In genomic region chr1:159914252-159915018, GRCh38 we compare ENCODE assay signal across 13 cellular contexts. TPM values are rescaled to one million over a fixed set of nuclear protein-coding genes. Genes with fewer than 3 reads are reported as not detected.
DNase-seq lines count a peak whose midpoint lies in the region; ATAC-seq and TF ChIP-seq lines count a peak whose summit lies in the region.
"Had no signal": no experiment of that assay in that cellular context is flagged by ENCODE, and none has a peak within 500 bp of the region (broad histone marks: within the 10 kb centered on the region; RNA-seq: fewer than 3 reads in every experiment).

No MANE protein-coding gene starts in this region.

- no peaks in the 10 kb centered on the region for H3K9me2 ChIP-seq in OCI-LY7 (ENCODE audit: insufficient read depth, low read length)

- H3K4me1 Mint-ChIP-seq in CD4-positive, alpha-beta T cell (ENCODE audit: low read depth), result peaks cover 80% of the 10 kb centered on the region
- peaks cover 81% of the 10 kb centered on the region for H3K4me1 Mint-ChIP-seq in central memory CD8-positive, alpha-beta T cell
- peaks cover 49 to 88% (median 74%) of the 10 kb centered on the region in 4 donors for H3K4me1 Mint-ChIP-seq in naive thymus-derived CD8-positive, alpha-beta T cell
- peaks cover 34% of the 10 kb centered on the region for H3K4me1 Mint-ChIP-seq in CD14-positive monocyte

- H4K20me1 ChIP-seq in IMR-90 (ENCODE audit: insufficient read depth, low read length) (peaks cover 38% of the 10 kb centered on the region), OCI-LY7 (ENCODE audit: insufficient read depth, low read length) (no peaks in the 10 kb centered on the region)

- POLR2A ChIA-PET in CD4-positive, alpha-beta T cell (lab: Charles Lee), result no interaction called here
- POLR2A ChIA-PET in IMR-90 (lab: Charles Lee; ENCODE audit: unreplicated experiment) (interaction anchor here (0.6 kb wide), 1 partner anchor 247 kb away, joined by 3 read pairs; no protein-coding TSS in a partner anchor), OCI-LY7 (lab: Charles Lee) (interaction anchor here (0.6 kb wide), 1 partner anchor 98 kb away, joined by 3 read pairs; no protein-coding TSS in a partner anchor)
- POLR2A ChIA-PET in naive thymus-derived CD8-positive, alpha-beta T cell (lab: Charles Lee), result interaction anchor here (0.7 kb wide), 1 partner anchor 84 kb away, joined by 5 read pairs; no protein-coding TSS in a partner anchor

- dilution Hi-C loops in IMR-90 (cut with HindIII; ENCODE audit: low sequenced_read_pairs, unreplicated experiment), result no loop called here

- H2AK9ac ChIP-seq in IMR-90 (replicated peaks; ENCODE audit: low read depth, low read length, poor library complexity), result peak overlapping the region; percentile 10

- 46% methylated on average over 6 of the region's 10 CpGs; no CpG with 5 or more reads in 1 of the 2 experiments for WGBS in IMR-90 (ENCODE audit: extremely low coverage in 2 of 2, insufficient read length in 1 of 2), 2 experiments

- H3K4me2 ChIP-seq in IMR-90 (ENCODE audit: low read depth, low read length) (no peak overlapping the region), OCI-LY7 (ENCODE audit: low read length) (no peak overlapping the region)

- intact Hi-C loops in CD4-positive, alpha-beta T cell (cut with DNase I, micrococcal nuclease), result no loop called here
- intact Hi-C loops in IMR-90 (cut with micrococcal nuclease) (no loop called here), CD14-positive monocyte (cut with micrococcal nuclease) (no loop called here), OCI-LY7 (cut with micrococcal nuclease; ENCODE audit: unreplicated experiment) (no loop called here)

- peak overlapping the region; percentile 89 for H3K27ac Mint-ChIP-seq in CD4-positive, alpha-beta T cell
- peak overlapping the region; percentile 96 for H3K27ac Mint-ChIP-seq in central memory CD8-positive, alpha-beta T cell (ENCODE audit: low read depth)
- H3K27ac Mint-ChIP-seq in naive thymus-derived CD8-positive, alpha-beta T cell, result peak overlapping the region in 8 of 10 donors; percentile 67 to 99 (median 82)
- peak overlapping the region in 3 of 7 donors; percentile 2 to 79 (median 59) for H3K27ac Mint-ChIP-seq in CD14-positive monocyte

- no peak overlapping the region for H3K4me3 Mint-ChIP-seq in CD4-positive, alpha-beta T cell
- no peak overlapping the region for H3K4me3 Mint-ChIP-seq in central memory CD8-positive, alpha-beta T cell
- H3K4me3 Mint-ChIP-seq in naive thymus-derived CD8-positive, alpha-beta T cell, result peak overlapping the region in 2 of 10 donors; percentile 3 to 30
- H3K4me3 Mint-ChIP-seq in CD14-positive monocyte, result no peak overlapping the region

- no peak overlapping the region; the same call in 1 of the 2 replicates for H2BK20ac ChIP-seq in IMR-90 (ENCODE audit: low read depth, low read length)

- no peak overlapping the region for H3K4ac ChIP-seq in IMR-90 (ENCODE audit: low read depth, low read length)

- no peak overlapping the region for H4K8ac ChIP-seq in IMR-90 (ENCODE audit: low read depth in 2 of 2, low read length in 2 of 2)

- H2AK5ac ChIP-seq in IMR-90 (ENCODE audit: low read depth, low read length), result no peak overlapping the region; the same call in 1 of the 2 replicates

- no peak for TF ChIP-seq RAD21 in IMR-90 (IDR thresholded peaks at IDR 0.05; ENCODE audit: low read length)

- H4K91ac ChIP-seq in IMR-90 (ENCODE audit: insufficient read depth, low read depth, low read length), result no peak overlapping the region

- no peak overlapping the region for H3K56ac ChIP-seq in IMR-90 (ENCODE audit: extremely low read depth, insufficient read depth, low read length)

- no peak overlapping the region for H3K23ac ChIP-seq in IMR-90 (ENCODE audit: low read depth, low read length)

- H3K36me3 ChIP-seq in IMR-90 (ENCODE audit: control insufficient read depth, insufficient read depth, low read length) (peaks cover 22% of the 10 kb centered on the region), OCI-LY7 (ENCODE audit: insufficient read depth, low read length) (peaks cover 32% of the 10 kb centered on the region)
- H3K36me3 ChIP-seq: cardiac muscle cell had no signal

- no peak for ATAC-seq in CD4-positive, alpha-beta T cell (ENCODE audit: poor library complexity)
- no peak for ATAC-seq in IMR-90 (ENCODE audit: low read depth)
- ATAC-seq in central memory CD8-positive, alpha-beta T cell (replicated peaks; ENCODE audit: extremely low read depth, poor library complexity, severe bottlenecking), result no peak
- no peak for ATAC-seq in naive thymus-derived CD8-positive, alpha-beta T cell
- ATAC-seq: left ventricle myocardium superior had no signal

- H2AFZ ChIP-seq in IMR-90 (replicated peaks; ENCODE audit: low read length, poor library complexity) (no peak overlapping the region), OCI-LY7 (ENCODE audit: low read length) (no peak overlapping the region)

- CTCF ChIA-PET in CD4-positive, alpha-beta T cell (lab: Charles Lee), result interaction anchor here (1.4 kb wide), 1 partner anchor 7 kb away, joined by 4 read pairs; no protein-coding TSS in a partner anchor
- CTCF ChIA-PET in IMR-90 (lab: Yijun Ruan, JAX) (interaction anchor here (0.6 to 1.0 kb wide), 3 partner anchors 116 to 793 kb away, joined by 3 to 6 read pairs (median 4); no protein-coding TSS in a partner anchor), OCI-LY7 (lab: Charles Lee; ENCODE audit: unreplicated experiment) (no interaction called here)

- 0 out of 2 replicates have a peak overlapping the region, but pooled peaks have one; percentile 16 for H3K14ac ChIP-seq in IMR-90 (replicated peaks; ENCODE audit: low read depth, low read length)

- BruUV-seq in IMR-90 (replicated peaks; lab: Mats Ljungman, UMichigan), result no TSS peak
- BruUV-seq in OCI-LY7 (replicated peaks; lab: Mats Ljungman, UMichigan), result no TSS peak

- H2BK15ac ChIP-seq in IMR-90 (ENCODE audit: low read depth, low read length), result no peak overlapping the region

- H2BK5ac ChIP-seq in IMR-90 (ENCODE audit: low read depth, low read length, poor library complexity, severe bottlenecking), result no peak overlapping the region

- H3K36me3 Mint-ChIP-seq in CD4-positive, alpha-beta T cell (ENCODE audit: low read depth), result peaks cover 40% of the 10 kb centered on the region
- H3K36me3 Mint-ChIP-seq in central memory CD8-positive, alpha-beta T cell (ENCODE audit: insufficient read depth), result peaks cover 38% of the 10 kb centered on the region
- H3K36me3 Mint-ChIP-seq in naive thymus-derived CD8-positive, alpha-beta T cell, result peaks cover 0 to 38% (median 9%) of the 10 kb centered on the region in 3 donors
- H3K36me3 Mint-ChIP-seq in CD14-positive monocyte, result peaks cover 56 to 64% of the 10 kb centered on the region in 2 donors

- in situ Hi-C loops in IMR-90 (cut with MboI; ENCODE audit: low sequenced_read_pairs), result no loop called here

- no peak overlapping the region for H2BK120ac ChIP-seq in IMR-90 (ENCODE audit: low read depth, low read length)

- no peak overlapping the region for H3K18ac ChIP-seq in IMR-90 (ENCODE audit: low read depth, low read length)

- H3K4me3 ChIP-seq in IMR-90 (ENCODE audit: insufficient read depth, low read depth, low read length), result no peak overlapping the region
- H3K4me3 ChIP-seq in OCI-LY7 (ENCODE audit: low read depth, low read length, poor library complexity, severe bottlenecking), result no peak overlapping the region
- H3K4me3 ChIP-seq: cardiac muscle cell had no signal

- no peaks in the 10 kb centered on the region for H3K9me3 Mint-ChIP-seq in CD4-positive, alpha-beta T cell
- no peaks in the 10 kb centered on the region for H3K9me3 Mint-ChIP-seq in central memory CD8-positive, alpha-beta T cell
- no peaks in the 10 kb centered on the region for H3K9me3 Mint-ChIP-seq in naive thymus-derived CD8-positive, alpha-beta T cell
- H3K9me3 Mint-ChIP-seq in CD14-positive monocyte, result no peaks in the 10 kb centered on the region

- no peaks in the 10 kb centered on the region for H3K27me3 ChIP-seq in CD4-positive, alpha-beta T cell (ENCODE audit: control insufficient read depth, insufficient read depth, low read length)
- no peaks in the 10 kb centered on the region for H3K27me3 ChIP-seq in IMR-90 (ENCODE audit: control insufficient read depth, insufficient read depth, low read length)
- H3K27me3 ChIP-seq: cardiac muscle cell had no signal

- H3K4me1 ChIP-seq in IMR-90 (ENCODE audit: control insufficient read depth, insufficient read depth, low read length), result peaks cover 43% of the 10 kb centered on the region
- peaks cover 21% of the 10 kb centered on the region for H3K4me1 ChIP-seq in OCI-LY7 (ENCODE audit: insufficient read depth, low read length, poor library complexity, severe bottlenecking)

- no peak overlapping the region for H4K5ac ChIP-seq in IMR-90 (ENCODE audit: low read depth, low read length)

- no peak for TF ChIP-seq CTCF in CD4-positive, alpha-beta T cell (IDR thresholded peaks at IDR 0.05)
- TF ChIP-seq CTCF in IMR-90 (conservative IDR thresholded peaks at IDR 0.05; ENCODE audit: low read depth, low read length) (no peak), CD14-positive monocyte (IDR thresholded peaks at IDR 0.05) (no peak), OCI-LY7 (conservative IDR thresholded peaks at IDR 0.05; ENCODE audit: low read length) (no peak)

- no peak for TF ChIP-seq POLR2A in IMR-90 (IDR thresholded peaks at IDR 0.05; ENCODE audit: low read depth, low read length)

- DNase-seq in CD4-positive, alpha-beta T cell, result no peak
- DNase-seq in IMR-90 (no peak), CD14-positive monocyte (ENCODE audit: low spot score) (no peak), OCI-LY7 (ENCODE audit: low spot score) (no peak), NCI-H82 (lab: John Stamatoyannopoulos, UW) (no peak)
- DNase-seq in central memory CD8-positive, alpha-beta T cell (ENCODE audit: low spot score in 2 of 2), result no peak
- DNase-seq in naive thymus-derived CD8-positive, alpha-beta T cell, result no peak
- no peak for DNase-seq in effector CD8-positive, alpha-beta T cell (lab: John Stamatoyannopoulos, UW)
- DNase-seq: left ventricle myocardium superior, retina had no signal

- H3K9me1 ChIP-seq in IMR-90 (ENCODE audit: insufficient read depth, low read length), result peaks cover 46% of the 10 kb centered on the region

- no peaks in the 10 kb centered on the region for H3K79me2 ChIP-seq in OCI-LY7 (ENCODE audit: insufficient read depth, low read depth, low read length)

- H3K27ac ChIP-seq in CD4-positive, alpha-beta T cell (ENCODE audit: low read depth, low read length), result no peak overlapping the region
- H3K27ac ChIP-seq in IMR-90 (ENCODE audit: insufficient read depth, low read length), result no peak overlapping the region
- H3K27ac ChIP-seq in OCI-LY7 (ENCODE audit: low read depth, low read length, poor library complexity, severe bottlenecking), result no peak overlapping the region
- H3K27ac ChIP-seq: C4-2B, cardiac muscle cell had no signal

- no peaks in the 10 kb centered on the region for H3K27me3 Mint-ChIP-seq in CD4-positive, alpha-beta T cell
- no peaks in the 10 kb centered on the region for H3K27me3 Mint-ChIP-seq in central memory CD8-positive, alpha-beta T cell
- no peaks in the 10 kb centered on the region for H3K27me3 Mint-ChIP-seq in naive thymus-derived CD8-positive, alpha-beta T cell
- H3K27me3 Mint-ChIP-seq in CD14-positive monocyte (ENCODE audit: low read depth in 3 of 3), result peaks cover 1 to 5% (median 1%) of the 10 kb centered on the region in 3 donors

- peaks cover 4 to 61% of the 10 kb centered on the region in 2 experiments for H3K79me1 ChIP-seq in IMR-90 (ENCODE audit: low read depth in 1 of 2, low read length in 2 of 2)

- H3K9ac ChIP-seq in IMR-90 (ENCODE audit: low read depth, low read length), result no peak overlapping the region

- H3K9me3 ChIP-seq in CD4-positive, alpha-beta T cell (ENCODE audit: control insufficient read depth, low read length), result no peaks in the 10 kb centered on the region
- H3K9me3 ChIP-seq in IMR-90 (ENCODE audit: control insufficient read depth, insufficient read depth, low read length), result no peaks in the 10 kb centered on the region
- no peaks in the 10 kb centered on the region for H3K9me3 ChIP-seq in OCI-LY7 (ENCODE audit: low read length)

RNA-seq across cellular contexts. Expression of gene TAGLN2, which starts 10.9 kb away (rescaled TPM):
- total RNA-seq in CD4-positive, alpha-beta T cell, result 100 to 1,000 TPM; 301 to 311 TPM
- 365 and 440 TPM in 2 replicates for total RNA-seq in IMR-90 (2012; rRNA removed)
- polyA plus RNA-seq in IMR-90 (2012; rRNA removed), result 634 and 646 TPM in 2 replicates
- polyA plus RNA-seq in IMR-90 (2012; cell fraction: cytosol; rRNA removed), result 328 and 686 TPM in 2 replicates
- polyA plus RNA-seq in IMR-90 (2012; cell fraction: nucleus; rRNA removed; ENCODE audit: low replicate concordance), result 327 and 351 TPM in 2 replicates
- 100 to 1,000 TPM; 125 to 136 TPM for total RNA-seq in naive thymus-derived CD8-positive, alpha-beta T cell
- 100 to 1,000 TPM; 477 to 825 (median 609) TPM for polyA plus RNA-seq in naive thymus-derived CD8-positive, alpha-beta T cell
- polyA plus RNA-seq in CD14-positive monocyte, result 1,000 to 10,000 TPM in 1 of 2 donors, 100 to 1,000 TPM in 1; 918 to 1,259 TPM
- total RNA-seq in OCI-LY7 (2014; rRNA removed; shearing (Covaris generic)), result 193 and 260 TPM in 2 replicates
- total RNA-seq in OCI-LY7 (2022), result 195 and 215 TPM in 2 replicates

RNA-seq across cellular contexts. Expression of gene CFAP45, which starts 14.5 kb away (rescaled TPM):
- 1 to 10 TPM; 8.4 to 9.0 TPM for total RNA-seq in CD4-positive, alpha-beta T cell
- total RNA-seq in IMR-90 (2012; rRNA removed) (0.56 and 0.72 TPM in 2 replicates), OCI-LY7 (2022) (0.63 and 0.85 TPM in 2 replicates)
- polyA plus RNA-seq in IMR-90 (2012; rRNA removed) (0.51 and 0.55 TPM in 2 replicates), CD14-positive monocyte (under 1 TPM in 1 of 2 donors, not detected in 1; 0.12 TPM)
- polyA plus RNA-seq in IMR-90 (2012; cell fraction: cytosol; rRNA removed), result 0.14 and 0.71 TPM in 2 replicates
- 0.63 and 1.3 TPM in 2 replicates for polyA plus RNA-seq in IMR-90 (2012; cell fraction: nucleus; rRNA removed; ENCODE audit: low replicate concordance)
- 1 to 10 TPM; 1.3 to 1.5 TPM for total RNA-seq in naive thymus-derived CD8-positive, alpha-beta T cell
- under 1 TPM in 1 of 3 donors, not detected in 2; 0.33 TPM for polyA plus RNA-seq in naive thymus-derived CD8-positive, alpha-beta T cell
- total RNA-seq in OCI-LY7 (2014; rRNA removed; shearing (Covaris generic)), result 0.57 TPM in 1 of 2 replicates, not detected in the other
- total RNA-seq: cardiac muscle cell had no signal
- polyA plus RNA-seq: cardiac muscle cell had no signal

RNA-seq across cellular contexts. Expression of gene IGSF9, which starts 31.0 kb away (rescaled TPM):
- not detected for total RNA-seq in CD4-positive, alpha-beta T cell
- total RNA-seq in IMR-90 (2012; rRNA removed) (not detected in 2 replicates), OCI-LY7 (2022) (not detected in 2 replicates)
- polyA plus RNA-seq in IMR-90 (2012; rRNA removed) (0.05 and 0.07 TPM in 2 replicates), CD14-positive monocyte (not detected)
- 0.02 and 0.05 TPM in 2 replicates for polyA plus RNA-seq in IMR-90 (2012; cell fraction: cytosol; rRNA removed)
- 0.07 and 0.29 TPM in 2 replicates for polyA plus RNA-seq in IMR-90 (2012; cell fraction: nucleus; rRNA removed; ENCODE audit: low replicate concordance)
- total RNA-seq in naive thymus-derived CD8-positive, alpha-beta T cell, result under 1 TPM; 0.16 to 0.21 TPM
- not detected for polyA plus RNA-seq in naive thymus-derived CD8-positive, alpha-beta T cell
- not detected in 2 replicates for total RNA-seq in OCI-LY7 (2014; rRNA removed; shearing (Covaris generic))

RNA-seq across cellular contexts. Expression of gene SLAMF9, which starts 39.6 kb away (rescaled TPM):
- not detected for total RNA-seq in CD4-positive, alpha-beta T cell
- total RNA-seq in IMR-90 (2012; rRNA removed) (0.18 and 0.28 TPM in 2 replicates), OCI-LY7 (2022) (not detected in 2 replicates)
- polyA plus RNA-seq in IMR-90 (2012; rRNA removed) (0.27 and 0.67 TPM in 2 replicates), CD14-positive monocyte (not detected)
- 0.14 and 0.19 TPM in 2 replicates for polyA plus RNA-seq in IMR-90 (2012; cell fraction: cytosol; rRNA removed)
- 0.07 TPM in 1 of 2 replicates, not detected in the other for polyA plus RNA-seq in IMR-90 (2012; cell fraction: nucleus; rRNA removed; ENCODE audit: low replicate concordance)
- not detected for total RNA-seq in naive thymus-derived CD8-positive, alpha-beta T cell
- polyA plus RNA-seq in naive thymus-derived CD8-positive, alpha-beta T cell, result not detected
- not detected in 2 replicates for total RNA-seq in OCI-LY7 (2014; rRNA removed; shearing (Covaris generic))
- total RNA-seq: cardiac muscle cell, left ventricle myocardium superior, ureter had no signal
- polyA plus RNA-seq: cardiac muscle cell had no signal

RNA-seq across cellular contexts. Expression of gene VSIG8, which starts 52.0 kb away (rescaled TPM):
- not detected for total RNA-seq in CD4-positive, alpha-beta T cell
- total RNA-seq in IMR-90 (2012; rRNA removed) (not detected in 2 replicates), OCI-LY7 (2022) (not detected in 2 replicates)
- polyA plus RNA-seq in IMR-90 (2012; rRNA removed) (not detected in 2 replicates), CD14-positive monocyte (not detected)
- 0.05 TPM in 1 of 2 replicates, not detected in the other for polyA plus RNA-seq in IMR-90 (2012; cell fraction: cytosol; rRNA removed)
- polyA plus RNA-seq in IMR-90 (2012; cell fraction: nucleus; rRNA removed; ENCODE audit: low replicate concordance), result 0.05 and 0.37 TPM in 2 replicates
- not detected for total RNA-seq in naive thymus-derived CD8-positive, alpha-beta T cell
- polyA plus RNA-seq in naive thymus-derived CD8-positive, alpha-beta T cell, result not detected
- not detected in 2 replicates for total RNA-seq in OCI-LY7 (2014; rRNA removed; shearing (Covaris generic))
- total RNA-seq: cardiac muscle cell, left ventricle myocardium superior, ureter had no signal
- polyA plus RNA-seq: cardiac muscle cell had no signal
